2 cellular contexts compared by ENCODE assay signal in the genomic region with DNA sequence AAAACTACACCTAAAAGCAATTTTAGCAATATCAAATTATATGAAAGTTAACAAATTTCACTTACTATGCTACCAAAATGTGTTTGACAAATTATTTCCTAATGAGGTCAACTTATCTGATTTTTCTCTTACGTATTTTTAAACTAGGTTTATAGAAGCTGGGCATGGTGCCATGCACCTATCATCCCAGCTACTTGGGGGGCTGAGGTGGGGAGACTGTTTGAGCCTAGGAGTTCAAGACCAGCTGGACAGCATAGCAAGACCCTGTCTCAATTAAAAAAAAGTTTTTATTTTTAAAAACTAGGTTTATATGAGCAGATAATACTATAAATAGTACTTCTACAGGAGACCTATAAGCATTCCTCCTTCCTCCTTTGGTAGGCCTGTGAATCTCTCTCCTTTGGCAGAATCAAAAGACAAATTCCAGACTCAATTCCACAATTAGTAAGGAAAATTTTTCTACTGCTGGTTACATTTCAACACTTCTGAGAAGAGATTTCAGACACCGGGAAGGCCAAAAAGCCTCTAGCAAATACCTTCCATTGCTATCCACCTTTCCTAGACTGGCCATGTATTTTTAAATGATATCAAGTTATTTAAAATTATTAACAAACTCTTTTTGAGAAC.
TF ChIP-seq lines count a peak whose summit lies in the region.

No MANE protein-coding gene starts in this region.

TF ChIP-seq in SK-N-SH, 30 proteins besides CTCF, POLR2A, EP300 and RAD21:
- TF ChIP-seq TEAD4 (IDR thresholded peaks at IDR 0.05; ENCODE audit: borderline replicate concordance, insufficient read depth) (no peak), JUND (IDR thresholded peaks at IDR 0.05) (no peak), TAF1 (IDR thresholded peaks at IDR 0.05; ENCODE audit: borderline replicate concordance, low read depth, low read length) (no peak), FOSL2 (IDR thresholded peaks at IDR 0.05; ENCODE audit: borderline replicate concordance, low read depth) (no peak), GATA2 (CRISPR knock-in tag; IDR thresholded peaks at IDR 0.05) (no peak), RXRA (IDR thresholded peaks at IDR 0.05; ENCODE audit: borderline replicate concordance, low read depth) (no peak), FOXM1 (IDR thresholded peaks at IDR 0.05; ENCODE audit: low read depth) (no peak)
- TF ChIP-seq, protein P1, sequence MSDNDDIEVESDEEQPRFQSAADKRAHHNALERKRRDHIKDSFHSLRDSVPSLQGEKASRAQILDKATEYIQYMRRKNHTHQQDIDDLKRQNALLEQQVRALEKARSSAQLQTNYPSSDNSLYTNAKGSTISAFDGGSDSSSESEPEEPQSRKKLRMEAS (IDR thresholded peaks at IDR 0.05; ENCODE audit: low read depth) = no peak
- TF ChIP-seq, protein P2, sequence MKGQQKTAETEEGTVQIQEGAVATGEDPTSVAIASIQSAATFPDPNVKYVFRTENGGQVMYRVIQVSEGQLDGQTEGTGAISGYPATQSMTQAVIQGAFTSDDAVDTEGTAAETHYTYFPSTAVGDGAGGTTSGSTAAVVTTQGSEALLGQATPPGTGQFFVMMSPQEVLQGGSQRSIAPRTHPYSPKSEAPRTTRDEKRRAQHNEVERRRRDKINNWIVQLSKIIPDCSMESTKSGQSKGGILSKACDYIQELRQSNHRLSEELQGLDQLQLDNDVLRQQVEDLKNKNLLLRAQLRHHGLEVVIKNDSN (IDR thresholded peaks at IDR 0.05; ENCODE audit: borderline replicate concordance, low read depth) = no peak
- TF ChIP-seq, protein P3, sequence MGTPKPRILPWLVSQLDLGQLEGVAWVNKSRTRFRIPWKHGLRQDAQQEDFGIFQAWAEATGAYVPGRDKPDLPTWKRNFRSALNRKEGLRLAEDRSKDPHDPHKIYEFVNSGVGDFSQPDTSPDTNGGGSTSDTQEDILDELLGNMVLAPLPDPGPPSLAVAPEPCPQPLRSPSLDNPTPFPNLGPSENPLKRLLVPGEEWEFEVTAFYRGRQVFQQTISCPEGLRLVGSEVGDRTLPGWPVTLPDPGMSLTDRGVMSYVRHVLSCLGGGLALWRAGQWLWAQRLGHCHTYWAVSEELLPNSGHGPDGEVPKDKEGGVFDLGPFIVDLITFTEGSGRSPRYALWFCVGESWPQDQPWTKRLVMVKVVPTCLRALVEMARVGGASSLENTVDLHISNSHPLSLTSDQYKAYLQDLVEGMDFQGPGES (IDR thresholded peaks at IDR 0.05; ENCODE audit: low read depth, low read length) = no peak

TF ChIP-seq in endothelial cell of umbilical vein, 7 proteins besides CTCF, POLR2A, EP300 and RAD21:
- no peak for TF ChIP-seq POLR2AphosphoS5 (IDR thresholded peaks at IDR 0.05; ENCODE audit: insufficient read depth, low read depth, low read length)
- no peak for TF ChIP-seq GATA2 (IDR thresholded peaks at IDR 0.05; ENCODE audit: insufficient read depth, insufficient read length, low read depth, low read length)
- no peak for TF ChIP-seq FOS (IDR thresholded peaks at IDR 0.05; ENCODE audit: borderline replicate concordance, insufficient read depth, low read length)
- TF ChIP-seq JUN (IDR thresholded peaks at IDR 0.05; ENCODE audit: borderline replicate concordance, insufficient read depth, insufficient read length, low read depth) = no peak
- TF ChIP-seq, protein P1 (IDR thresholded peaks at IDR 0.05; ENCODE audit: insufficient read depth, insufficient read length) = no peak
TF ChIP-seq in endothelial cell of umbilical vein: peak in this region for 0.
